Comparison of ENCODE assay signal across 27 cellular contexts in the genomic region with DNA sequence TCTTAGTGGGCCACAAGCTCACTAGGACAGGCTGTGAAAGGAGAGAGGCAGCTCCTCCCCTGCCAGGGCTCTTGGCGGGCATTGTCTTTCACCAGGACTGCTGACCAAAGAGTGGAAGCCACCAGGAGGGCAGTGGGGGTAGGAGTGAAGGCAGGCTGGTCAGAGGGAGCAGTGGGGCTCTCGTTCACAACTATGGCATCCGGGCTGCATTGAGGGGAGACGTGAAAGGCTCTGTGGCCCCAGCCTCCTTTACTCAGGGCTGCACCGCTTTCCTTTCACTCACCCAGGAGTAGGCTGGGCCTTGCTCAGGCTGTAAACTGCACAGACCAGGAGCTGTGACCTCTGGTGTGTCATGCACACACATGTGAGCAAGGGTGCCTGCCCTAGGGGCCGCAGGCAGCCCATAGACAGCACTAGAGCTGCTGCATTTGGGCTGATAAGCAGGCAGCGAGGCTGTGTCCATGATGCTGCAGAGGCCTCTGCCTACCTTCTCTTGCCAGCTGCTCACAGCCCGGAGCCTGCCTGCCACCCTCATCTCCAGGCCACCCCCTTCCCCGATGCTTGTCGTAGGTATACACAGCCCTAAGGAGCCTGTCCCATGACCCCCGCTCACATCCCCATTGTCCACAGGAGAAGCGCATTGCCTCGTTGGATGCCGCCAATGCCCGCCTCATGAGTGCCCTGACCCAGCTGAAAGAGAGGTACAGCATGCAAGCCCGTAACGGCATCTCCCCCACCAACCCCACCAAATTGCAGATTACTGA.
DNase-seq lines count a peak whose midpoint lies in the region; ATAC-seq and TF ChIP-seq lines count a peak whose summit lies in the region.
"Had no signal": no experiment of that assay in that cellular context is flagged by ENCODE, and none has a peak within 500 bp of the region (broad histone marks: within the 10 kb centered on the region; RNA-seq: fewer than 3 reads in every experiment).

No MANE protein-coding gene starts in this region.

- TF ChIP-seq CTCF in right atrium auricular region (IDR thresholded peaks at IDR 0.05) (no peak), coronary artery (IDR thresholded peaks at IDR 0.05) (no peak), neural progenitor cell (IDR thresholded peaks at IDR 0.05) (no peak)

- peaks cover 68% of the 10 kb centered on the region for H3K4me1 Mint-ChIP-seq in neural progenitor cell
- H3K4me1 Mint-ChIP-seq in activated naive CD8-positive, alpha-beta T cell treated with anti-CD3 and anti-CD28 coated beads for 36 hours: peaks cover 13% of the 10 kb centered on the region
- H3K4me1 Mint-ChIP-seq: natural killer cell; stimulated activated naive B cell treated with anti-CD40 and anti-IgM and Interleukin-4, amounts not matched to agents 10 μg/mL and 1 μg/mL and 100 μg/mL, for 72 hours had no signal

- peaks cover 13% of the 10 kb centered on the region for H3K27me3 Mint-ChIP-seq in neural progenitor cell (ENCODE audit: insufficient read depth, low read depth)
- no peaks in the 10 kb centered on the region for H3K27me3 Mint-ChIP-seq in activated naive CD8-positive, alpha-beta T cell treated with anti-CD3 and anti-CD28 coated beads for 36 hours

- H3K4me2 ChIP-seq in neural progenitor cell: no peak overlapping the region

- intact Hi-C loops in Right ventricle myocardium superior (cut with DNase I): no loop called here

- H2AFZ ChIP-seq in neural progenitor cell (replicated peaks): no peak overlapping the region

- H3K9me3 ChIP-seq in right atrium auricular region: no peaks in the 10 kb centered on the region
- H3K9me3 ChIP-seq in neural progenitor cell (ENCODE audit: low read depth): no peaks in the 10 kb centered on the region
- H3K9me3 ChIP-seq: mucosa of descending colon, ovary had no signal

- peaks cover 38% of the 10 kb centered on the region for H3K36me3 Mint-ChIP-seq in neural progenitor cell
- no peaks in the 10 kb centered on the region for H3K36me3 Mint-ChIP-seq in activated naive CD8-positive, alpha-beta T cell treated with anti-CD3 and anti-CD28 coated beads for 36 hours
- H3K36me3 Mint-ChIP-seq: natural killer cell; stimulated activated naive B cell treated with anti-CD40 and anti-IgM and Interleukin-4, amounts not matched to agents 10 μg/mL and 1 μg/mL and 100 μg/mL, for 72 hours had no signal

- H3K4me3 ChIP-seq in right atrium auricular region: no peak overlapping the region
- no peak overlapping the region for H3K4me3 ChIP-seq in coronary artery
- H3K4me3 ChIP-seq in neural progenitor cell: no peak overlapping the region
- H3K4me3 ChIP-seq: GM12878, mucosa of descending colon, ovary, suprapubic skin had no signal

- peak; percentile 34 for DNase-seq in Right ventricle myocardium superior
- no peak for DNase-seq in right atrium auricular region (ENCODE audit: low spot score)
- DNase-seq in coronary artery (ENCODE audit: low spot score): peak; percentile 70
- DNase-seq in neural progenitor cell (ENCODE audit: low spot score): no peak
- DNase-seq in activated naive CD8-positive, alpha-beta T cell treated with anti-CD3 and anti-CD28 coated beads for 36 hours: no peak
- no peak for DNase-seq in Ammon's horn (ENCODE audit: low spot score)
- no peak for DNase-seq in dermis blood vessel endothelial cell
- DNase-seq: activated CD4-positive, alpha-beta T cell treated with anti-CD3 and anti-CD28 coated beads for 4 hours; activated gamma-delta T cell treated with Interleukin-2 at 50 U/mL for 16 hours; activated T-cell treated with anti-CD3 and anti-CD28 coated beads, Interleukin-2, amount 50 U/mL, for 48 hours; central memory CD4-positive, alpha-beta T cell; foreskin melanocyte; KG1; mucosa of descending colon; natural killer cell; NCI-H1105 treated with DMSO at 0.1 percent for 48 hours; NCI-H1930; NCI-H2227 treated with DMSO at 0.1 percent for 48 hours; NCI-H526 treated with DMSO at 0.1 percent for 48 hours; PC-3; SHP77; stimulated activated naive B cell treated with anti-CD40 and anti-IgM and Interleukin-4, amounts not matched to agents 10 μg/mL and 1 μg/mL and 100 μg/mL, for 72 hours had no signal

- ATAC-seq in Right ventricle myocardium superior (ENCODE audit: poor library complexity): no peak
- ATAC-seq in GM18909 (IDR thresholded peaks at IDR 0.05; ENCODE audit: poor library complexity, unreplicated experiment): no peak
- ATAC-seq: GM12878; mucosa of descending colon; natural killer cell; PC-3; stimulated activated naive B cell treated with anti-CD40 and anti-IgM and Interleukin-4, amounts not matched to agents 10 μg/mL and 1 μg/mL and 100 μg/mL, for 72 hours had no signal

- H3K27me3 ChIP-seq in right atrium auricular region: no peaks in the 10 kb centered on the region
- H3K27me3 ChIP-seq in neural progenitor cell: no peaks in the 10 kb centered on the region
- H3K27me3 ChIP-seq: ovary, suprapubic skin had no signal

- no peak overlapping the region for H3K4me3 Mint-ChIP-seq in neural progenitor cell
- no peak overlapping the region for H3K4me3 Mint-ChIP-seq in activated naive CD8-positive, alpha-beta T cell treated with anti-CD3 and anti-CD28 coated beads for 36 hours
- H3K4me3 Mint-ChIP-seq: B cell; natural killer cell; stimulated activated naive B cell treated with anti-CD40 and anti-IgM and Interleukin-4, amounts not matched to agents 10 μg/mL and 1 μg/mL and 100 μg/mL, for 72 hours had no signal

- H4K20me1 ChIP-seq in neural progenitor cell (ENCODE audit: low read depth): peaks cover 32% of the 10 kb centered on the region

- no peak overlapping the region for H3K9ac ChIP-seq in neural progenitor cell

- peaks cover 6% of the 10 kb centered on the region for H3K9me3 Mint-ChIP-seq in neural progenitor cell
- peaks cover 8% of the 10 kb centered on the region for H3K9me3 Mint-ChIP-seq in activated naive CD8-positive, alpha-beta T cell treated with anti-CD3 and anti-CD28 coated beads for 36 hours
- H3K9me3 Mint-ChIP-seq: natural killer cell had no signal

- H3F3A ChIP-seq in neural progenitor cell (ENCODE audit: low read depth): peaks cover 44% of the 10 kb centered on the region

- peaks cover 12% of the 10 kb centered on the region for H3K79me2 ChIP-seq in neural progenitor cell (ENCODE audit: low read depth)

- H3K27ac Mint-ChIP-seq in neural progenitor cell: peak overlapping the region; percentile 74
- H3K27ac Mint-ChIP-seq in activated naive CD8-positive, alpha-beta T cell treated with anti-CD3 and anti-CD28 coated beads for 36 hours: no peak overlapping the region
- H3K27ac Mint-ChIP-seq: B cell; natural killer cell; stimulated activated naive B cell treated with anti-CD40 and anti-IgM and Interleukin-4, amounts not matched to agents 10 μg/mL and 1 μg/mL and 100 μg/mL, for 72 hours had no signal

- H3K36me3 ChIP-seq in right atrium auricular region (peaks cover 53% of the 10 kb centered on the region), neural progenitor cell (no peaks in the 10 kb centered on the region)
- H3K36me3 ChIP-seq: ovary had no signal

- H3K4me1 ChIP-seq in right atrium auricular region (peaks cover 0 to 44% of the 10 kb centered on the region in 2 donors), neural progenitor cell (peaks cover 60% of the 10 kb centered on the region)
- H3K4me1 ChIP-seq: suprapubic skin had no signal

- H3K27ac ChIP-seq in right atrium auricular region (no peak overlapping the region), coronary artery (no peak overlapping the region), neural progenitor cell (no peak overlapping the region)
- H3K27ac ChIP-seq: ovary, suprapubic skin had no signal

Comparison
In these comparisons a context has a peak if more than half of its experiments do, and no peak if none do; other contexts are left out.
1. DNase-seq: peak in Right ventricle myocardium superior (single experiment) and coronary artery (single experiment); none in right atrium auricular region (single experiment), neural progenitor cell (single experiment), activated naive CD8-positive, alpha-beta T cell treated with anti-CD3 and anti-CD28 coated beads for 36 hours (single experiment), Ammon's horn (single experiment) and dermis blood vessel endothelial cell (single experiment).